Comparison of ENCODE assay signal across 9 cellular contexts in the genomic region with DNA sequence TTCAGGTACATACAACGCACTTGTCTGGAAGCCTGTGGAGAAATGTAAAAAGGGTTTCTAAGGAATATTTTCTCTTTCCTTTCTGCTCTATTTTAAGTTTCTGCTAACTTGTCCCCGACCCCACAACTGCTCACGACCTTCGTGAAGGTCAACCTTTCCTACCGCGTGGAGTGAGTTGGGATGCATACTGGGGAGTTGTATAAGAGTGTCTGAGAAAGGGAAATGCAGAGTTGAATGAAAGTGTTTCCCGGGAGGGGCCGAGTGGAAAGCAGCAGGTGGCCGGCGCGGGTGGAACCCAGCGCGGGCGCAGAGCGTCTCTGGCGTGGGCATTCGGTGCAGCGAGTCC. TPM values are rescaled to one million over a fixed set of nuclear protein-coding genes. Genes with fewer than 3 reads are reported as not detected.
A peak's percentile ranks its signal among the peaks of the same experiment; 100 is the strongest.
DNase-seq lines count a peak whose midpoint lies in the region; ATAC-seq and TF ChIP-seq lines count a peak whose summit lies in the region.
"Had no signal": no experiment of that assay in that cellular context is flagged by ENCODE, and none has a peak within 500 bp of the region (broad histone marks: within the 10 kb centered on the region; RNA-seq: fewer than 3 reads in every experiment).

No MANE protein-coding gene starts in this region.

- TF ChIP-seq POLR2A in transverse colon (IDR thresholded peaks at IDR 0.05), result no peak

- H3K27me3 ChIP-seq in colonic mucosa (peaks cover 24% of the 10 kb centered on the region), transverse colon (peaks cover 54% of the 10 kb centered on the region)

- peaks cover 56% of the 10 kb centered on the region for H3K27me3 Mint-ChIP-seq in activated naive CD4-positive, alpha-beta T cell treated with anti-CD3 and anti-CD28 coated beads, Interleukin-2, amount 10 ng/mL, durations not matched to agents 7 days and 5 days
- H3K27me3 Mint-ChIP-seq in mesothelial cell of epicardium (ENCODE audit: low read depth), result peaks cover 76% of the 10 kb centered on the region

- in situ Hi-C loops in transverse colon (cut with MboI; ENCODE audit: low pct_ligation_motif_present in 1 of 4, low pct_unique_long_range_greater_than_20kb in 1 of 4, low sequenced_read_pairs in 3 of 4), result no loop called here

- H3K9me3 ChIP-seq in colonic mucosa (no peaks in the 10 kb centered on the region), transverse colon (no peaks in the 10 kb centered on the region)

- H3K4me3 ChIP-seq in colonic mucosa (peak overlapping the region; percentile 44), transverse colon (peak overlapping the region; percentile 19 to 61 (median 41))

- no peaks in the 10 kb centered on the region for H3K4me1 ChIP-seq in colonic mucosa
- H3K4me1 ChIP-seq in transverse colon, result peaks cover 0 to 11% (median 7%) of the 10 kb centered on the region in 4 donors

- no peak for TF ChIP-seq CTCF in colonic mucosa (IDR thresholded peaks at IDR 0.05)
- no peak for TF ChIP-seq CTCF in mesothelial cell of epicardium (IDR thresholded peaks at IDR 0.05; ENCODE audit: unreplicated experiment)
- TF ChIP-seq CTCF in transverse colon (IDR thresholded peaks at IDR 0.05), result no peak

- H3K27ac ChIP-seq in colonic mucosa, result no peak overlapping the region
- no peak overlapping the region for H3K27ac ChIP-seq in transverse colon

- no peak overlapping the region for H3K27ac Mint-ChIP-seq in activated naive CD4-positive, alpha-beta T cell treated with anti-CD3 and anti-CD28 coated beads, Interleukin-2, amount 10 ng/mL, durations not matched to agents 7 days and 5 days
- no peak overlapping the region for H3K27ac Mint-ChIP-seq in mesothelial cell of epicardium

- peaks cover 30% of the 10 kb centered on the region for H3K4me1 Mint-ChIP-seq in activated naive CD4-positive, alpha-beta T cell treated with anti-CD3 and anti-CD28 coated beads, Interleukin-2, amount 10 ng/mL, durations not matched to agents 7 days and 5 days
- peaks cover 10% of the 10 kb centered on the region for H3K4me1 Mint-ChIP-seq in mesothelial cell of epicardium

- H3K4me3 Mint-ChIP-seq in activated naive CD4-positive, alpha-beta T cell treated with anti-CD3 and anti-CD28 coated beads, Interleukin-2, amount 10 ng/mL, durations not matched to agents 7 days and 5 days, result peak overlapping the region; percentile 76
- H3K4me3 Mint-ChIP-seq in mesothelial cell of epicardium, result peak overlapping the region; percentile 76

- H3K36me3 ChIP-seq in colonic mucosa (no peaks in the 10 kb centered on the region), transverse colon (no peaks in the 10 kb centered on the region)

- DNase-seq in activated naive CD4-positive, alpha-beta T cell treated with anti-CD3 and anti-CD28 coated beads, Interleukin-2, amount 10 ng/mL, durations not matched to agents 7 days and 5 days, result no peak
- no peak for DNase-seq in activated naive CD4-positive, alpha-beta T cell treated with Interleukin-2 at 50 U/mL for 16 hours
- no peak for DNase-seq in colonic mucosa
- DNase-seq in mesothelial cell of epicardium (ENCODE audit: low spot score in 2 of 2, unreplicated experiment in 2 of 2), result no peak
- DNase-seq in transverse colon, result no peak
- DNase-seq in NCI-H146 treated with DMSO at 0.1 percent for 48 hours (lab: John Stamatoyannopoulos, UW; ENCODE audit: unreplicated experiment), result no peak
- no peak for DNase-seq in DMS53 (lab: John Stamatoyannopoulos, UW)
- DNase-seq: NCI-H446 treated with DMSO at 0.1 percent for 48 hours had no signal

- ATAC-seq in GM18511 (IDR thresholded peaks at IDR 0.05; ENCODE audit: unreplicated experiment), result no peak

- H3K9me3 Mint-ChIP-seq in activated naive CD4-positive, alpha-beta T cell treated with anti-CD3 and anti-CD28 coated beads, Interleukin-2, amount 10 ng/mL, durations not matched to agents 7 days and 5 days, result peaks cover 4% of the 10 kb centered on the region
- H3K9me3 Mint-ChIP-seq in mesothelial cell of epicardium, result no peaks in the 10 kb centered on the region

- no peak for TF ChIP-seq EP300 in transverse colon (IDR thresholded peaks at IDR 0.05; ENCODE audit: low read depth)

- intact Hi-C loops in colonic mucosa (cut with DNase I), result no loop called here
- intact Hi-C loops in transverse colon (cut with DNase I; ENCODE audit: low total_unique reads), result no loop called here

- CTCF ChIA-PET in activated naive CD4-positive, alpha-beta T cell treated with anti-CD3 and anti-CD28 coated beads, Interleukin-2, amount 10 ng/mL, durations not matched to agents 7 days and 5 days (lab: Charles Lee), result no interaction called here

- peaks cover 4% of the 10 kb centered on the region for H3K36me3 Mint-ChIP-seq in activated naive CD4-positive, alpha-beta T cell treated with anti-CD3 and anti-CD28 coated beads, Interleukin-2, amount 10 ng/mL, durations not matched to agents 7 days and 5 days
- no peaks in the 10 kb centered on the region for H3K36me3 Mint-ChIP-seq in mesothelial cell of epicardium

- H3K9ac ChIP-seq in colonic mucosa (ENCODE audit: low read depth in 2 of 2, low read length in 2 of 2), result no peak overlapping the region

- WGBS in transverse colon (ENCODE audit: low coverage in 1 of 2), 2 donors, result 9 to 11% methylated on average over 9 to 16 of the region's 18 CpGs

RNA-seq across cellular contexts. Expression of a gene that starts 17.9 kb away (rescaled TPM):
- total RNA-seq in colonic mucosa (10 to 100 TPM; 32.3 to 52.4 TPM), mesothelial cell of epicardium (21.2 to 23.3 TPM (median 23.1 TPM) in 3 replicates), transverse colon (10 to 100 TPM in 3 of 4 donors, 1 to 10 TPM in 1; 8.2 to 42.6 (median 32.8) TPM)
